Comparison of ENCODE assay signal across 1 cellular context in the genomic region with DNA sequence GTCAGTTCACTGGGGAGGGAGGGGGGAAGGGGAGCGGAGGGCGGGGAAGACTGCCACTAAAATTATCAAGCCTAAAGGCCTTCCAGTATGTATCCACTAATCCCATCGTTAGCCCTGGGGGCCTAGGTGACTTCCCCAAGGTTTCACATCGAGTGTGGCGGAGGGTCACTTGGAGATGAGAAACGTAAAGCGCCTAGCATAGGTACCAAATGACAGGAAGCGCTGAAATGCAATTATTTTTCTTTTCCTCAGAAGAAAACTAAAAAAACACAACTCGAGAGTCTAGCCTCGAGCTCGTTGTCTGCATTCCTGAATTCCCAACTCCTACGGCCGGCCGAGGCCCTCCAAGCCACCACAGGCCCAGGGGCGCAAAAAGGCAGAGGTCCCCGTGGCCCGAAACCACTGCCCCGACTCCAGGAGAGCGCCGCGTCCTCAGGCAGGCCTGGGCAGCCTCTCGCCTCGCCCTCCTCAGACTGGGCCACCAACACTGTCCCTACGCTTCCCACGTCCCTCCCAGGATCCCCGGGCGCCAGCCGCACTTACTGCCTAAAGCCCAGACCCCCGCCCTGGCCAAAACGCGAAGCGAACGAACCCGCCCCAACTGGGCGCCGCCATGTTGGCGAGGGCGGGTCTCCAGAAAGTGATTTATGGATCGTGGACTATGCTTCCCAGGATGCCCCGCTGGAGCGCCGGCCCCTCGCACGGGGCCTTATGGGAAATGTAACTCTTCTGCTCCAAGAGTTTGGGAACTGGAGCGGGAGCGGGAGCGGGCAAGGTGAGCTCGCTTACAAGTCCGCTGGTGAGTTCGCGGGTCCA.
TF ChIP-seq lines count a peak whose summit lies in the region.

A gene with protein sequence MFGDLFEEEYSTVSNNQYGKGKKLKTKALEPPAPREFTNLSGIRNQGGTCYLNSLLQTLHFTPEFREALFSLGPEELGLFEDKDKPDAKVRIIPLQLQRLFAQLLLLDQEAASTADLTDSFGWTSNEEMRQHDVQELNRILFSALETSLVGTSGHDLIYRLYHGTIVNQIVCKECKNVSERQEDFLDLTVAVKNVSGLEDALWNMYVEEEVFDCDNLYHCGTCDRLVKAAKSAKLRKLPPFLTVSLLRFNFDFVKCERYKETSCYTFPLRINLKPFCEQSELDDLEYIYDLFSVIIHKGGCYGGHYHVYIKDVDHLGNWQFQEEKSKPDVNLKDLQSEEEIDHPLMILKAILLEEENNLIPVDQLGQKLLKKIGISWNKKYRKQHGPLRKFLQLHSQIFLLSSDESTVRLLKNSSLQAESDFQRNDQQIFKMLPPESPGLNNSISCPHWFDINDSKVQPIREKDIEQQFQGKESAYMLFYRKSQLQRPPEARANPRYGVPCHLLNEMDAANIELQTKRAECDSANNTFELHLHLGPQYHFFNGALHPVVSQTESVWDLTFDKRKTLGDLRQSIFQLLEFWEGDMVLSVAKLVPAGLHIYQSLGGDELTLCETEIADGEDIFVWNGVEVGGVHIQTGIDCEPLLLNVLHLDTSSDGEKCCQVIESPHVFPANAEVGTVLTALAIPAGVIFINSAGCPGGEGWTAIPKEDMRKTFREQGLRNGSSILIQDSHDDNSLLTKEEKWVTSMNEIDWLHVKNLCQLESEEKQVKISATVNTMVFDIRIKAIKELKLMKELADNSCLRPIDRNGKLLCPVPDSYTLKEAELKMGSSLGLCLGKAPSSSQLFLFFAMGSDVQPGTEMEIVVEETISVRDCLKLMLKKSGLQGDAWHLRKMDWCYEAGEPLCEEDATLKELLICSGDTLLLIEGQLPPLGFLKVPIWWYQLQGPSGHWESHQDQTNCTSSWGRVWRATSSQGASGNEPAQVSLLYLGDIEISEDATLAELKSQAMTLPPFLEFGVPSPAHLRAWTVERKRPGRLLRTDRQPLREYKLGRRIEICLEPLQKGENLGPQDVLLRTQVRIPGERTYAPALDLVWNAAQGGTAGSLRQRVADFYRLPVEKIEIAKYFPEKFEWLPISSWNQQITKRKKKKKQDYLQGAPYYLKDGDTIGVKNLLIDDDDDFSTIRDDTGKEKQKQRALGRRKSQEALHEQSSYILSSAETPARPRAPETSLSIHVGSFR (minus strand): TSS at position 642 of the 816 bp plus-strand sequence. CDS start 1,228 bp downstream, outside the sequence.

TF ChIP-seq in HepG2, 621 proteins besides CTCF, POLR2A, EP300 and RAD21 (continued from another document):
- peak; percentile 74; the same call in 1 of the 2 replicates for TF ChIP-seq ZNF556 (CRISPR knock-in tag; IDR thresholded peaks at IDR 0.05; ENCODE audit: borderline replicate concordance)
- TF ChIP-seq ZNF589 (CRISPR knock-in tag; conservative IDR thresholded peaks at IDR 0.05), result no peak; the same call in 1 of the 2 replicates
- peak; percentile 75; the same call in 1 of the 2 replicates for TF ChIP-seq CENPT (CRISPR knock-in tag; IDR thresholded peaks at IDR 0.05; ENCODE audit: low read depth)
- peak; percentile 74; the same call in 1 of the 2 replicates for TF ChIP-seq ZSCAN31 (CRISPR knock-in tag; IDR thresholded peaks at IDR 0.05; ENCODE audit: low read depth)
- peak; percentile 74 for TF ChIP-seq ZNF761 (CRISPR knock-in tag; conservative IDR thresholded peaks at IDR 0.05)
- TF ChIP-seq DPF2 (CRISPR knock-in tag; IDR thresholded peaks at IDR 0.05; ENCODE audit: borderline replicate concordance, low read depth), result no peak
- TF ChIP-seq HIVEP1 (CRISPR knock-in tag; IDR thresholded peaks at IDR 0.05), result peak; percentile 88
- TF ChIP-seq NFKBIZ (CRISPR knock-in tag; IDR thresholded peaks at IDR 0.05), result peak; percentile 68; the same call in 1 of the 2 replicates
- no peak for TF ChIP-seq SOX6 (IDR thresholded peaks at IDR 0.05)
- TF ChIP-seq SOX6 (CRISPR knock-in tag; IDR thresholded peaks at IDR 0.05), result peak; percentile 71
- peak; percentile 99 for TF ChIP-seq HOXA9 (CRISPR knock-in tag; IDR thresholded peaks at IDR 0.05; ENCODE audit: borderline replicate concordance)
- TF ChIP-seq, protein P1, sequence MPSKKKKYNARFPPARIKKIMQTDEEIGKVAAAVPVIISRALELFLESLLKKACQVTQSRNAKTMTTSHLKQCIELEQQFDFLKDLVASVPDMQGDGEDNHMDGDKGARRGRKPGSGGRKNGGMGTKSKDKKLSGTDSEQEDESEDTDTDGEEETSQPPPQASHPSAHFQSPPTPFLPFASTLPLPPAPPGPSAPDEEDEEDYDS (CRISPR knock-in tag; IDR thresholded peaks at IDR 0.05), result peak; percentile 94
- peak; percentile 77; the same call in 1 of the 2 replicates for TF ChIP-seq KLF15 (CRISPR knock-in tag; IDR thresholded peaks at IDR 0.05; ENCODE audit: borderline replicate concordance)
- peak; percentile 87 for TF ChIP-seq ZNF451 (CRISPR knock-in tag; IDR thresholded peaks at IDR 0.05)
- peak; percentile 84; the same call in 1 of the 2 replicates for TF ChIP-seq ZNF616 (CRISPR knock-in tag; IDR thresholded peaks at IDR 0.05; ENCODE audit: low read depth)
- no peak for TF ChIP-seq ZNF17 (CRISPR knock-in tag; IDR thresholded peaks at IDR 0.05)
- TF ChIP-seq ZNF615 (CRISPR knock-in tag; IDR thresholded peaks at IDR 0.05; ENCODE audit: borderline replicate concordance), result no peak
- TF ChIP-seq TBP (CRISPR knock-in tag; IDR thresholded peaks at IDR 0.05), result no peak
- peak; percentile 95; the same call in 1 of the 2 replicates for TF ChIP-seq ZNF232 (CRISPR knock-in tag; IDR thresholded peaks at IDR 0.05; ENCODE audit: borderline replicate concordance)
- TF ChIP-seq ZBTB46 (CRISPR knock-in tag; IDR thresholded peaks at IDR 0.05; ENCODE audit: borderline replicate concordance), result no peak
- peak; percentile 93 for TF ChIP-seq RBM39 (IDR thresholded peaks at IDR 0.05; ENCODE audit: low read depth, low read length, poor library complexity, severe bottlenecking)
- TF ChIP-seq, protein P2, sequence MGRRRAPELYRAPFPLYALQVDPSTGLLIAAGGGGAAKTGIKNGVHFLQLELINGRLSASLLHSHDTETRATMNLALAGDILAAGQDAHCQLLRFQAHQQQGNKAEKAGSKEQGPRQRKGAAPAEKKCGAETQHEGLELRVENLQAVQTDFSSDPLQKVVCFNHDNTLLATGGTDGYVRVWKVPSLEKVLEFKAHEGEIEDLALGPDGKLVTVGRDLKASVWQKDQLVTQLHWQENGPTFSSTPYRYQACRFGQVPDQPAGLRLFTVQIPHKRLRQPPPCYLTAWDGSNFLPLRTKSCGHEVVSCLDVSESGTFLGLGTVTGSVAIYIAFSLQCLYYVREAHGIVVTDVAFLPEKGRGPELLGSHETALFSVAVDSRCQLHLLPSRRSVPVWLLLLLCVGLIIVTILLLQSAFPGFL (CRISPR knock-in tag; IDR thresholded peaks at IDR 0.05), result no peak
- peak; percentile 72 for TF ChIP-seq SIN3B (IDR thresholded peaks at IDR 0.05; ENCODE audit: low read length)
- TF ChIP-seq BORCS8-MEF2B (CRISPR knock-in tag; IDR thresholded peaks at IDR 0.05), result peak; percentile 65; the same call in 1 of the 2 replicates
- TF ChIP-seq KLF13 (CRISPR knock-in tag; IDR thresholded peaks at IDR 0.05), result peak; percentile 98
- TF ChIP-seq ZNF564 (CRISPR knock-in tag; IDR thresholded peaks at IDR 0.05), result peak; percentile 95
- TF ChIP-seq ISX (CRISPR knock-in tag; conservative IDR thresholded peaks at IDR 0.05), result 0 out of 2 replicates have a peak, but pooled peaks have one; percentile 55
- TF ChIP-seq, protein P3, sequence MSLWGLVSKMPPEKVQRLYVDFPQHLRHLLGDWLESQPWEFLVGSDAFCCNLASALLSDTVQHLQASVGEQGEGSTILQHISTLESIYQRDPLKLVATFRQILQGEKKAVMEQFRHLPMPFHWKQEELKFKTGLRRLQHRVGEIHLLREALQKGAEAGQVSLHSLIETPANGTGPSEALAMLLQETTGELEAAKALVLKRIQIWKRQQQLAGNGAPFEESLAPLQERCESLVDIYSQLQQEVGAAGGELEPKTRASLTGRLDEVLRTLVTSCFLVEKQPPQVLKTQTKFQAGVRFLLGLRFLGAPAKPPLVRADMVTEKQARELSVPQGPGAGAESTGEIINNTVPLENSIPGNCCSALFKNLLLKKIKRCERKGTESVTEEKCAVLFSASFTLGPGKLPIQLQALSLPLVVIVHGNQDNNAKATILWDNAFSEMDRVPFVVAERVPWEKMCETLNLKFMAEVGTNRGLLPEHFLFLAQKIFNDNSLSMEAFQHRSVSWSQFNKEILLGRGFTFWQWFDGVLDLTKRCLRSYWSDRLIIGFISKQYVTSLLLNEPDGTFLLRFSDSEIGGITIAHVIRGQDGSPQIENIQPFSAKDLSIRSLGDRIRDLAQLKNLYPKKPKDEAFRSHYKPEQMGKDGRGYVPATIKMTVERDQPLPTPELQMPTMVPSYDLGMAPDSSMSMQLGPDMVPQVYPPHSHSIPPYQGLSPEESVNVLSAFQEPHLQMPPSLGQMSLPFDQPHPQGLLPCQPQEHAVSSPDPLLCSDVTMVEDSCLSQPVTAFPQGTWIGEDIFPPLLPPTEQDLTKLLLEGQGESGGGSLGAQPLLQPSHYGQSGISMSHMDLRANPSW (CRISPR knock-in tag; IDR thresholded peaks at IDR 0.05; ENCODE audit: borderline replicate concordance), result peak; percentile 46; the same call in 1 of the 2 replicates
- peak; percentile 22; the same call in 1 of the 2 replicates for TF ChIP-seq ZNF318 (CRISPR knock-in tag; IDR thresholded peaks at IDR 0.05)
- TF ChIP-seq, protein P4, sequence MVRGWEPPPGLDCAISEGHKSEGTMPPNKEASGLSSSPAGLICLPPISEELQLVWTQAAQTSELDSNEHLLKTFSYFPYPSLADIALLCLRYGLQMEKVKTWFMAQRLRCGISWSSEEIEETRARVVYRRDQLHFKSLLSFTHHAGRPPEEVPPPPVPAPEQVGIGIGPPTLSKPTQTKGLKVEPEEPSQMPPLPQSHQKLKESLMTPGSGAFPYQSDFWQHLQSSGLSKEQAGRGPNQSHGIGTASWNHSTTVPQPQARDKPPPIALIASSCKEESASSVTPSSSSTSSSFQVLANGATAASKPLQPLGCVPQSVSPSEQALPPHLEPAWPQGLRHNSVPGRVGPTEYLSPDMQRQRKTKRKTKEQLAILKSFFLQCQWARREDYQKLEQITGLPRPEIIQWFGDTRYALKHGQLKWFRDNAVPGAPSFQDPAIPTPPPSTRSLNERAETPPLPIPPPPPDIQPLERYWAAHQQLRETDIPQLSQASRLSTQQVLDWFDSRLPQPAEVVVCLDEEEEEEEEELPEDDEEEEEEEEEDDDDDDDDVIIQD (CRISPR knock-in tag; IDR thresholded peaks at IDR 0.05; ENCODE audit: low read depth), result peak; percentile 95
- TF ChIP-seq GFI1 (CRISPR knock-in tag; IDR thresholded peaks at IDR 0.05; ENCODE audit: borderline replicate concordance), result peak; percentile 93
- 0 out of 2 replicates have a peak, but pooled peaks have one; percentile 65 for TF ChIP-seq CHCHD3 (CRISPR knock-in tag; IDR thresholded peaks at IDR 0.05)
